Comparison of ENCODE assay signal across 16 cellular contexts in the genomic region with DNA sequence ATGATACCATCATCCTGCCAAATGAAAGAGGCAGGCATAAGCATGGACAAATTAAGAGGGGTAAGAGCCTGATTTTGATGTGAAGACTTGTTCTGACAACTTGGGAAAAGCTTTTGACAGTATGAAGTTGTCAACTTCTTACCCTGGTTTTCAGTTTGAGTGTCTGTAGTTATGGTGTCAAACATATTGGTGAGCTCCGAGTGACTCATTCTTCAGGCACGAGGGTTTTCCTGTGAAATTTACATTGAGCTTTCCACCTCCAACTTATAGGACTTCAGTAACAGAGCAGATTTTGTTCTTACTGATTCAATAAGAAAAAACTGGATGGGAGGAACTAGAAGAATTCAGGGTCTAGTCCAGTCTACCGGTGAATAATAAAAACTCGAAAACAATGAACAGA. TPM values are rescaled to one million over a fixed set of nuclear protein-coding genes. Genes with fewer than 3 reads are reported as not detected.
"Had no signal": no experiment of that assay in that cellular context is flagged by ENCODE, and none has a peak within 500 bp of the region (broad histone marks: within the 10 kb centered on the region; RNA-seq: fewer than 3 reads in every experiment).

No MANE protein-coding gene starts in this region.

RNA-seq across cellular contexts. Expression of a gene that starts 34.3 kb away (rescaled TPM):
- total RNA-seq: activated CD4-positive, alpha-beta memory T cell treated with anti-CD3 and anti-CD28 coated beads, Interleukin-2, amount 10 ng/mL, durations not matched to agents 7 days and 5 days; activated CD4-positive, alpha-beta T cell treated with anti-CD3 and anti-CD28 coated beads, Interleukin-2, amount 10 ng/mL, durations not matched to agents 24 days and 14 days; activated naive CD4-positive, alpha-beta T cell treated with anti-CD3 and anti-CD28 coated beads for 36 hours; activated naive CD8-positive, alpha-beta T cell treated with anti-CD3 and anti-CD28 coated beads, Interleukin-2, amount 10 ng/mL, durations not matched to agents 7 days and 5 days; activated T-cell treated with anti-CD3 and anti-CD28 coated beads, Interleukin-2, amount 50 U/mL, for 72 hours; dorsolateral prefrontal cortex; endothelial cell of umbilical vein; esophagus squamous epithelium; frontal cortex; left ventricle myocardium superior; natural killer cell treated with Interleukin-12 subunit alpha and Interleukin-12 subunit beta and Interleukin-15 and Interleukin-18, amount 100 ng/mL, for 72 hours; osteocyte; progenitor cell of endocrine pancreas; T-helper 2 cell treated with Interferon-gamma antibody and Interleukin-4, amounts not matched to agents 100 ng/mL and 5 ng/mL, for 36 hours; thoracic aorta; vagina had no signal

RNA-seq across cellular contexts. Expression of a gene that starts 59.5 kb away (rescaled TPM):
- total RNA-seq: activated CD4-positive, alpha-beta memory T cell treated with anti-CD3 and anti-CD28 coated beads, Interleukin-2, amount 10 ng/mL, durations not matched to agents 7 days and 5 days; activated CD4-positive, alpha-beta T cell treated with anti-CD3 and anti-CD28 coated beads, Interleukin-2, amount 10 ng/mL, durations not matched to agents 24 days and 14 days; activated naive CD4-positive, alpha-beta T cell treated with anti-CD3 and anti-CD28 coated beads for 36 hours; activated naive CD8-positive, alpha-beta T cell treated with anti-CD3 and anti-CD28 coated beads, Interleukin-2, amount 10 ng/mL, durations not matched to agents 7 days and 5 days; activated T-cell treated with anti-CD3 and anti-CD28 coated beads, Interleukin-2, amount 50 U/mL, for 72 hours; dorsolateral prefrontal cortex; endothelial cell of umbilical vein; esophagus squamous epithelium; frontal cortex; left ventricle myocardium superior; natural killer cell treated with Interleukin-12 subunit alpha and Interleukin-12 subunit beta and Interleukin-15 and Interleukin-18, amount 100 ng/mL, for 72 hours; osteocyte; progenitor cell of endocrine pancreas; T-helper 2 cell treated with Interferon-gamma antibody and Interleukin-4, amounts not matched to agents 100 ng/mL and 5 ng/mL, for 36 hours; thoracic aorta; vagina had no signal
